In the genomic region with DNA sequence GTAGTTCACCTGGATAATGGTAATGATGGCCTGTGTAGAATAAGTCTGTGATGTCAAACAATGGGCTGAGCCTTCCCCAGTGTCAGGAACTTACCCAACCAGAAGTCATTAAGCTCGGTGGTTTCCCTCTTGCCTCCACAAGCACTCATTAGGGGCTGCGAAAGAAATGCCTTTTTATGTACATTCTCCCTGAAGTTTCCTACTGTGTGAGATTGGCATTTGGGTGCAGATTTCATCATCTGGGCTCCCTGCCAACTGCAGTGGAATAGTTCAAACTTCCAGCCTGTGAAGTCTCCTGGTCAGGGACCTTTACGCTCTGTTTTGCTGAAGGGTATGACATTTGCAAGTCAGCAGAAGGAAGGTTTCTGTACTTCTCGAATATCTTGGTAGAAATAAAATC, we compare ENCODE assay signal across 1 cellular context.
TF ChIP-seq lines count a peak whose summit lies in the region.

No MANE protein-coding gene starts in this region.

TF ChIP-seq in HepG2, 621 proteins besides CTCF, POLR2A, EP300 and RAD21 (continued from another document):
- TF ChIP-seq TGIF2 (CRISPR knock-in tag; IDR thresholded peaks at IDR 0.05) (no peak), ZNF431 (CRISPR knock-in tag; IDR thresholded peaks at IDR 0.05; ENCODE audit: borderline replicate concordance, low read depth) (no peak), ZNF841 (CRISPR knock-in tag; IDR thresholded peaks at IDR 0.05; ENCODE audit: borderline replicate concordance) (no peak), NFRKB (IDR thresholded peaks at IDR 0.05) (no peak), ZNF460 (CRISPR knock-in tag; IDR thresholded peaks at IDR 0.05; ENCODE audit: borderline replicate concordance) (no peak)
TF ChIP-seq in HepG2: peak in this region for 7.
